29 cellular contexts compared by ENCODE assay signal in genomic region chr6:65786815-65787214, GRCh38.
"Had no signal": no experiment of that assay in that cellular context is flagged by ENCODE, and none has a peak within 500 bp of the region (broad histone marks: within the 10 kb centered on the region; RNA-seq: fewer than 3 reads in every experiment).

No MANE protein-coding gene starts in this region.

- H3K36me3 ChIP-seq: left lung, lower lobe of right lung, neural progenitor cell, neutrophil, right atrium auricular region, right lobe of liver, stomach, thyroid gland, transverse colon, upper lobe of right lung had no signal

- DNase-seq: hippocampal formation; left colon; lower lobe of right lung; mammary epithelial cell; mesenchymal stem cell; naive B cell; natural killer cell; nephron progenitor cell; occipital lobe; right lobe of liver; stimulated activated CD4-positive, alpha-beta T cell treated with anti-CD3 and anti-CD28 coated beads, Interleukin-1b, Interleukin-23, amount 100 ng/mL, for 48 hours; stimulated activated CD4-positive, alpha-beta T cell treated with anti-CD3 and anti-CD28 coated beads, Interleukin-4, amount 100 ng/mL, for 1 hour; stimulated activated naive B cell treated with anti-CD40 and anti-IgM and Interleukin-4, amounts not matched to agents 10 μg/mL and 1 μg/mL and 100 μg/mL, for 72 hours; stimulated activated naive CD8-positive, alpha-beta T cell treated with anti-CD3 and anti-CD28 coated beads, Interleukin-15, Interleukin-2, amounts not matched to agents 100 U/mL and 50 U/mL, for 24 hours; stomach; testis; thyroid gland; transverse colon; upper lobe of right lung had no signal

- H3K4me3 Mint-ChIP-seq: mesothelial cell of epicardium; naive B cell; natural killer cell; nephron progenitor cell; neural progenitor cell; stimulated activated naive B cell treated with anti-CD40 and anti-IgM and Interleukin-4, amounts not matched to agents 10 μg/mL and 1 μg/mL and 100 μg/mL, for 72 hours had no signal

- H3K4me1 ChIP-seq: left lung, lower lobe of right lung, parathyroid adenoma, right atrium auricular region, right lobe of liver, stomach, testis, thyroid gland, transverse colon, upper lobe of right lung had no signal

- ATAC-seq: left colon; left lung; lower lobe of right lung; natural killer cell; right lobe of liver; stimulated activated naive B cell treated with anti-CD40 and anti-IgM and Interleukin-4, amounts not matched to agents 10 μg/mL and 1 μg/mL and 100 μg/mL, for 72 hours; stimulated activated naive CD8-positive, alpha-beta T cell treated with anti-CD3 and anti-CD28 coated beads, Interleukin-15, Interleukin-2, amounts not matched to agents 100 U/mL and 50 U/mL, for 24 hours; upper lobe of right lung had no signal

- H3K36me3 Mint-ChIP-seq: naive B cell; natural killer cell; neural progenitor cell; stimulated activated naive B cell treated with anti-CD40 and anti-IgM and Interleukin-4, amounts not matched to agents 10 μg/mL and 1 μg/mL and 100 μg/mL, for 72 hours had no signal

- H3K4me1 Mint-ChIP-seq: naive B cell; natural killer cell; nephron progenitor cell; neural progenitor cell; stimulated activated naive B cell treated with anti-CD40 and anti-IgM and Interleukin-4, amounts not matched to agents 10 μg/mL and 1 μg/mL and 100 μg/mL, for 72 hours had no signal

- H3K4me3 ChIP-seq: left lung, lower lobe of right lung, neural progenitor cell, right atrium auricular region, right lobe of liver, smooth muscle cell, stomach, thyroid gland, transverse colon, upper lobe of right lung had no signal

- H3K27me3 Mint-ChIP-seq: naive B cell; progenitor cell of endocrine pancreas; stimulated activated naive B cell treated with anti-CD40 and anti-IgM and Interleukin-4, amounts not matched to agents 10 μg/mL and 1 μg/mL and 100 μg/mL, for 72 hours had no signal

- H3K9me3 ChIP-seq: lower lobe of right lung, neutrophil, right atrium auricular region, right lobe of liver, testis, thyroid gland, transverse colon, upper lobe of right lung had no signal

- H3K27ac ChIP-seq: left lung, lower lobe of right lung, neural progenitor cell, neutrophil, parathyroid adenoma, right atrium auricular region, right lobe of liver, stomach, testis, thyroid gland, transverse colon, upper lobe of right lung had no signal

- H3K79me2 ChIP-seq: parathyroid adenoma had no signal

- H3K4me2 ChIP-seq: neural progenitor cell, smooth muscle cell had no signal

- FAIRE-seq: keratinocyte, urothelium cell line had no signal

- H3K9ac ChIP-seq: neural progenitor cell, parathyroid adenoma had no signal

- H3K27me3 ChIP-seq: left lung, neural progenitor cell, neutrophil, right atrium auricular region, right lobe of liver, stomach, testis, thyroid gland, transverse colon, upper lobe of right lung had no signal

- H3K27ac Mint-ChIP-seq: mesothelial cell of epicardium; naive B cell; natural killer cell; nephron progenitor cell; neural progenitor cell; progenitor cell of endocrine pancreas; stimulated activated naive B cell treated with anti-CD40 and anti-IgM and Interleukin-4, amounts not matched to agents 10 μg/mL and 1 μg/mL and 100 μg/mL, for 72 hours had no signal

- H2AFZ ChIP-seq: neural progenitor cell, parathyroid adenoma had no signal

- H3K9me3 Mint-ChIP-seq: nephron progenitor cell had no signal
